1 cellular context compared by ENCODE assay signal in the genomic region with DNA sequence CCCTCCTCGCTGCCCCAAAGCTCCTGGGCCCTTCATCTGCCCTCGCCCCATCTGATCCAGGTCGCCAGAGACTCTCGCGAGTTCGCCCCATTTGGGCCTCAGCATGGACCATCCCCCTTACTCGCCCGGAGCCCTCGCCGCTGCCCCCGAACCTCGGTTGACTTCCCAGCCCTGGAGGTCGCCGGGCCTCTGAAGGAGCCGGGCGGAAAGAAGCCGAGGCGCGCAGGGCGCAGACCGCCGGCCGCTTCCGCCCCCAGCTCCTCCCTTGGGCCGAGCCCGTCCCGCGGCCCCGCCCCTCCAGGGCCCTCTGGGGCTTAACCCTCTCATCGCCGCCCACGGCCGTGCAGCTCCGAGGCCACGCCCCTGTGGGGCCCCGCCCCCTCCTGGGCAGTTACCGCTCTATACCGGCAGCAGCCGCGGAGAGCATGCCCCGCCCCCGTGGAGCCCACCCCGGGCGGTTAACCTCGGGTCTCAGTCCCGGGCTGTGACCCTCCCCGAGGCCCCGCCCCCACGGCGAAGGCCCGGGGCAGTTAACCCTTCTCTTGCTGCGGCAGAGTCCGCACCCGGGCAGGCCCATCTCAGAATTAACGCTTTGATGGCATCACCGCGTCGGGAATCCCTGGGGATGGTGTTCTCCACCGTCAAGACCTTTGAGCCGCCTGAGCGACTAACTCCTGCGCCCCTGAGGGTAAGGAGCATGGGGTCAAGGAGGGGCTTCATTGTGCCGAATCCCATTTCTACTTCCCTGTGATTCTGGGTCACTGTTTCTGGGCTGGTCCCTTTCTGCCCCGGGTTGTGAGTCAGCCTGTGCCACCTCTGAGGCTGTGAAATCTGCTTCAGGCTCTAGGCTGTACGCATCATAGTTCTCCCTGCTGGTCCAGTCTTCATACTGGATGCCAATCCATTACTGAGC.
TF ChIP-seq lines count a peak whose summit lies in the region.

A gene with protein sequence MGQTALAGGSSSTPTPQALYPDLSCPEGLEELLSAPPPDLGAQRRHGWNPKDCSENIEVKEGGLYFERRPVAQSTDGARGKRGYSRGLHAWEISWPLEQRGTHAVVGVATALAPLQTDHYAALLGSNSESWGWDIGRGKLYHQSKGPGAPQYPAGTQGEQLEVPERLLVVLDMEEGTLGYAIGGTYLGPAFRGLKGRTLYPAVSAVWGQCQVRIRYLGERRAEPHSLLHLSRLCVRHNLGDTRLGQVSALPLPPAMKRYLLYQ (minus strand): TSS at position 210 of the 913 bp plus-strand sequence. CDS start 402 bp downstream, outside the sequence.

TF ChIP-seq in K562, 482 proteins besides CTCF, POLR2A, EP300 and RAD21 (continued from another document and continues in another):
- TF ChIP-seq, protein P1, sequence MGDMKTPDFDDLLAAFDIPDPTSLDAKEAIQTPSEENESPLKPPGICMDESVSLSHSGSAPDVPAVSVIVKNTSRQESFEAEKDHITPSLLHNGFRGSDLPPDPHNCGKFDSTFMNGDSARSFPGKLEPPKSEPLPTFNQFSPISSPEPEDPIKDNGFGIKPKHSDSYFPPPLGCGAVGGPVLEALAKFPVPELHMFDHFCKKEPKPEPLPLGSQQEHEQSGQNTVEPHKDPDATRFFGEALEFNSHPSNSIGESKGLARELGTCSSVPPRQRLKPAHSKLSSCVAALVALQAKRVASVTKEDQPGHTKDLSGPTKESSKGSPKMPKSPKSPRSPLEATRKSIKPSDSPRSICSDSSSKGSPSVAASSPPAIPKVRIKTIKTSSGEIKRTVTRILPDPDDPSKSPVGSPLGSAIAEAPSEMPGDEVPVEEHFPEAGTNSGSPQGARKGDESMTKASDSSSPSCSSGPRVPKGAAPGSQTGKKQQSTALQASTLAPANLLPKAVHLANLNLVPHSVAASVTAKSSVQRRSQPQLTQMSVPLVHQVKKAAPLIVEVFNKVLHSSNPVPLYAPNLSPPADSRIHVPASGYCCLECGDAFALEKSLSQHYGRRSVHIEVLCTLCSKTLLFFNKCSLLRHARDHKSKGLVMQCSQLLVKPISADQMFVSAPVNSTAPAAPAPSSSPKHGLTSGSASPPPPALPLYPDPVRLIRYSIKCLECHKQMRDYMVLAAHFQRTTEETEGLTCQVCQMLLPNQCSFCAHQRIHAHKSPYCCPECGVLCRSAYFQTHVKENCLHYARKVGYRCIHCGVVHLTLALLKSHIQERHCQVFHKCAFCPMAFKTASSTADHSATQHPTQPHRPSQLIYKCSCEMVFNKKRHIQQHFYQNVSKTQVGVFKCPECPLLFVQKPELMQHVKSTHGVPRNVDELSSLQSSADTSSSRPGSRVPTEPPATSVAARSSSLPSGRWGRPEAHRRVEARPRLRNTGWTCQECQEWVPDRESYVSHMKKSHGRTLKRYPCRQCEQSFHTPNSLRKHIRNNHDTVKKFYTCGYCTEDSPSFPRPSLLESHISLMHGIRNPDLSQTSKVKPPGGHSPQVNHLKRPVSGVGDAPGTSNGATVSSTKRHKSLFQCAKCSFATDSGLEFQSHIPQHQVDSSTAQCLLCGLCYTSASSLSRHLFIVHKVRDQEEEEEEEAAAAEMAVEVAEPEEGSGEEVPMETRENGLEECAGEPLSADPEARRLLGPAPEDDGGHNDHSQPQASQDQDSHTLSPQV (IDR thresholded peaks at IDR 0.05) = peak; percentile 37; the same call in 1 of the 2 replicates
- TF ChIP-seq MAFG (tag; conservative IDR thresholded peaks at IDR 0.05) (no peak), ZNF507 (tag; conservative IDR thresholded peaks at IDR 0.05) (no peak), NR2C2 (CRISPR knock-in tag; IDR thresholded peaks at IDR 0.05) (no peak), NR2C2 (tag; IDR thresholded peaks at IDR 0.05) (0 out of 2 replicates have a peak, but pooled peaks have one; percentile 51), EGR1 (conservative IDR thresholded peaks at IDR 0.05) (peak; percentile 81), BRF1 (IDR thresholded peaks at IDR 0.05; ENCODE audit: borderline replicate concordance, extremely low read depth, insufficient read length) (no peak), TOE1 (IDR thresholded peaks at IDR 0.05; ENCODE audit: borderline replicate concordance) (peak; percentile 62; the same call in 1 of the 2 replicates), TOE1 (CRISPR knock-in tag; IDR thresholded peaks at IDR 0.05; ENCODE audit: borderline replicate concordance, low read depth) (no peak), ZFX (CRISPR knock-in tag; IDR thresholded peaks at IDR 0.05) (peak; percentile 49; the same call in 1 of the 2 replicates), PHB (CRISPR knock-in tag; IDR thresholded peaks at IDR 0.05) (no peak), DACH1 (IDR thresholded peaks at IDR 0.05; ENCODE audit: partially characterized antibody) (no peak), TAF9B (IDR thresholded peaks at IDR 0.05; ENCODE audit: partially characterized antibody) (no peak), NCOA1 (IDR thresholded peaks at IDR 0.05; ENCODE audit: low read depth) (0 out of 2 replicates have a peak, but pooled peaks have one; percentile 32), KLF13 (tag; IDR thresholded peaks at IDR 0.05; ENCODE audit: borderline replicate concordance, low read depth) (peak; percentile 57; the same call in 1 of the 2 replicates), ZC3H4 (CRISPR knock-in tag; IDR thresholded peaks at IDR 0.05; ENCODE audit: borderline replicate concordance) (no peak), NRF1 (conservative IDR thresholded peaks at IDR 0.05 in 1 of 2, IDR thresholded peaks at IDR 0.05 in 1 of 2) (peak; percentile 69 to 73), RBBP5 (IDR thresholded peaks at IDR 0.05; ENCODE audit: borderline replicate concordance, insufficient read depth, low read length, poor library complexity, severe bottlenecking) (peak; percentile 58), ZNF224 (CRISPR knock-in tag; IDR thresholded peaks at IDR 0.05) (no peak), SUPT5H (IDR thresholded peaks at IDR 0.05) (peak; percentile 52), SP1 (CRISPR knock-in tag; IDR thresholded peaks at IDR 0.05) (peak; percentile 89), SMARCC2 (IDR thresholded peaks at IDR 0.05; ENCODE audit: low read depth) (no peak), KDM1A (IDR thresholded peaks at IDR 0.05) (no peak), TSC22D4 (tag; IDR thresholded peaks at IDR 0.05) (no peak), ZBTB7A (IDR thresholded peaks at IDR 0.05; ENCODE audit: borderline replicate concordance, control insufficient read depth, low read depth, low read length) (peak; percentile 91), YY1 (IDR thresholded peaks at IDR 0.05; ENCODE audit: borderline replicate concordance in 1 of 3, control insufficient read depth in 1 of 3, extremely low read depth in 1 of 3, insufficient read depth in 3 of 3, insufficient read length in 1 of 3, insufficient replicate concordance in 2 of 3, low read depth in 1 of 3, low read length in 2 of 3) (peak in 2 of 3 experiments; percentile 33 to 41), HEY1 (CRISPR knock-in tag; IDR thresholded peaks at IDR 0.05; ENCODE audit: borderline replicate concordance) (no peak), ZNF174 (CRISPR knock-in tag; IDR thresholded peaks at IDR 0.05) (no peak), ZNF766 (CRISPR knock-in tag; conservative IDR thresholded peaks at IDR 0.05) (no peak), RBFOX2 (IDR thresholded peaks at IDR 0.05; ENCODE audit: low read depth, low read length) (peak; percentile 70), ZKSCAN3 (CRISPR knock-in tag; IDR thresholded peaks at IDR 0.05) (no peak), FOS (IDR thresholded peaks at IDR 0.05; ENCODE audit: extremely low read depth, insufficient read length) (no peak), TRIM24 (IDR thresholded peaks at IDR 0.05) (0 out of 4 replicates have a peak, but pooled peaks of 1 of the 2 experiments have one; percentile 10), GABPB1 (CRISPR knock-in tag; IDR thresholded peaks at IDR 0.05) (peak; percentile 68; the same call in 1 of the 2 replicates), PTTG1 (tag; IDR thresholded peaks at IDR 0.05; ENCODE audit: low read depth) (no peak), FIP1L1 (IDR thresholded peaks at IDR 0.05; ENCODE audit: low read depth, low read length, poor library complexity, severe bottlenecking) (peak; percentile 39), KDM2B (CRISPR knock-in tag; IDR thresholded peaks at IDR 0.05) (no peak), CBFB (CRISPR knock-in tag; IDR thresholded peaks at IDR 0.05) (no peak), CBX8 (IDR thresholded peaks at IDR 0.05; ENCODE audit: borderline replicate concordance, extremely low read depth, low read depth, low read length, poor library complexity, severe bottlenecking) (no peak), ZNF217 (CRISPR knock-in tag; IDR thresholded peaks at IDR 0.05) (no peak), POU5F1 (IDR thresholded peaks at IDR 0.05; ENCODE audit: borderline replicate concordance, low read depth, low read length, partially characterized antibody) (no peak), CCNT2 (IDR thresholded peaks at IDR 0.05; ENCODE audit: borderline replicate concordance, extremely low read depth, insufficient read length, low read depth, low read length) (peak; percentile 88), NCOA2 (IDR thresholded peaks at IDR 0.05; ENCODE audit: partially characterized antibody in 2 of 2) (no peak), U2AF2 (optimal IDR thresholded peaks at IDR 0.05; ENCODE audit: low read depth, low read length) (no peak)
- TF ChIP-seq, protein P2, sequence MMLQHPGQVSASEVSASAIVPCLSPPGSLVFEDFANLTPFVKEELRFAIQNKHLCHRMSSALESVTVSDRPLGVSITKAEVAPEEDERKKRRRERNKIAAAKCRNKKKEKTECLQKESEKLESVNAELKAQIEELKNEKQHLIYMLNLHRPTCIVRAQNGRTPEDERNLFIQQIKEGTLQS (IDR thresholded peaks at IDR 0.05) = peak; percentile 31
- TF ChIP-seq, protein P2 (CRISPR knock-in tag; conservative IDR thresholded peaks at IDR 0.05) = no peak
- TF ChIP-seq, protein P3, sequence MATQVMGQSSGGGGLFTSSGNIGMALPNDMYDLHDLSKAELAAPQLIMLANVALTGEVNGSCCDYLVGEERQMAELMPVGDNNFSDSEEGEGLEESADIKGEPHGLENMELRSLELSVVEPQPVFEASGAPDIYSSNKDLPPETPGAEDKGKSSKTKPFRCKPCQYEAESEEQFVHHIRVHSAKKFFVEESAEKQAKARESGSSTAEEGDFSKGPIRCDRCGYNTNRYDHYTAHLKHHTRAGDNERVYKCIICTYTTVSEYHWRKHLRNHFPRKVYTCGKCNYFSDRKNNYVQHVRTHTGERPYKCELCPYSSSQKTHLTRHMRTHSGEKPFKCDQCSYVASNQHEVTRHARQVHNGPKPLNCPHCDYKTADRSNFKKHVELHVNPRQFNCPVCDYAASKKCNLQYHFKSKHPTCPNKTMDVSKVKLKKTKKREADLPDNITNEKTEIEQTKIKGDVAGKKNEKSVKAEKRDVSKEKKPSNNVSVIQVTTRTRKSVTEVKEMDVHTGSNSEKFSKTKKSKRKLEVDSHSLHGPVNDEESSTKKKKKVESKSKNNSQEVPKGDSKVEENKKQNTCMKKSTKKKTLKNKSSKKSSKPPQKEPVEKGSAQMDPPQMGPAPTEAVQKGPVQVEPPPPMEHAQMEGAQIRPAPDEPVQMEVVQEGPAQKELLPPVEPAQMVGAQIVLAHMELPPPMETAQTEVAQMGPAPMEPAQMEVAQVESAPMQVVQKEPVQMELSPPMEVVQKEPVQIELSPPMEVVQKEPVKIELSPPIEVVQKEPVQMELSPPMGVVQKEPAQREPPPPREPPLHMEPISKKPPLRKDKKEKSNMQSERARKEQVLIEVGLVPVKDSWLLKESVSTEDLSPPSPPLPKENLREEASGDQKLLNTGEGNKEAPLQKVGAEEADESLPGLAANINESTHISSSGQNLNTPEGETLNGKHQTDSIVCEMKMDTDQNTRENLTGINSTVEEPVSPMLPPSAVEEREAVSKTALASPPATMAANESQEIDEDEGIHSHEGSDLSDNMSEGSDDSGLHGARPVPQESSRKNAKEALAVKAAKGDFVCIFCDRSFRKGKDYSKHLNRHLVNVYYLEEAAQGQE (CRISPR knock-in tag; IDR thresholded peaks at IDR 0.05; ENCODE audit: low read depth) = no peak
- TF ChIP-seq, protein P4, sequence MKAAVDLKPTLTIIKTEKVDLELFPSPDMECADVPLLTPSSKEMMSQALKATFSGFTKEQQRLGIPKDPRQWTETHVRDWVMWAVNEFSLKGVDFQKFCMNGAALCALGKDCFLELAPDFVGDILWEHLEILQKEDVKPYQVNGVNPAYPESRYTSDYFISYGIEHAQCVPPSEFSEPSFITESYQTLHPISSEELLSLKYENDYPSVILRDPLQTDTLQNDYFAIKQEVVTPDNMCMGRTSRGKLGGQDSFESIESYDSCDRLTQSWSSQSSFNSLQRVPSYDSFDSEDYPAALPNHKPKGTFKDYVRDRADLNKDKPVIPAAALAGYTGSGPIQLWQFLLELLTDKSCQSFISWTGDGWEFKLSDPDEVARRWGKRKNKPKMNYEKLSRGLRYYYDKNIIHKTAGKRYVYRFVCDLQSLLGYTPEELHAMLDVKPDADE (conservative IDR thresholded peaks at IDR 0.05; ENCODE audit: control insufficient read depth, low read depth, low read length) = no peak
- TF ChIP-seq, protein P5, sequence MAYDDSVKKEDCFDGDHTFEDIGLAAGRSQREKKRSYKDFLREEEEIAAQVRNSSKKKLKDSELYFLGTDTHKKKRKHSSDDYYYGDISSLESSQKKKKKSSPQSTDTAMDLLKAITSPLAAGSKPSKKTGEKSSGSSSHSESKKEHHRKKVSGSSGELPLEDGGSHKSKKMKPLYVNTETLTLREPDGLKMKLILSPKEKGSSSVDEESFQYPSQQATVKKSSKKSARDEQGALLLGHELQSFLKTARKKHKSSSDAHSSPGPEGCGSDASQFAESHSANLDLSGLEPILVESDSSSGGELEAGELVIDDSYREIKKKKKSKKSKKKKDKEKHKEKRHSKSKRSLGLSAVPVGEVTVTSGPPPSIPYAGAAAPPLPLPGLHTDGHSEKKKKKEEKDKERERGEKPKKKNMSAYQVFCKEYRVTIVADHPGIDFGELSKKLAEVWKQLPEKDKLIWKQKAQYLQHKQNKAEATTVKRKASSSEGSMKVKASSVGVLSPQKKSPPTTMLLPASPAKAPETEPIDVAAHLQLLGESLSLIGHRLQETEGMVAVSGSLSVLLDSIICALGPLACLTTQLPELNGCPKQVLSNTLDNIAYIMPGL (CRISPR knock-in tag; IDR thresholded peaks at IDR 0.05) = no peak
- TF ChIP-seq, protein P6, sequence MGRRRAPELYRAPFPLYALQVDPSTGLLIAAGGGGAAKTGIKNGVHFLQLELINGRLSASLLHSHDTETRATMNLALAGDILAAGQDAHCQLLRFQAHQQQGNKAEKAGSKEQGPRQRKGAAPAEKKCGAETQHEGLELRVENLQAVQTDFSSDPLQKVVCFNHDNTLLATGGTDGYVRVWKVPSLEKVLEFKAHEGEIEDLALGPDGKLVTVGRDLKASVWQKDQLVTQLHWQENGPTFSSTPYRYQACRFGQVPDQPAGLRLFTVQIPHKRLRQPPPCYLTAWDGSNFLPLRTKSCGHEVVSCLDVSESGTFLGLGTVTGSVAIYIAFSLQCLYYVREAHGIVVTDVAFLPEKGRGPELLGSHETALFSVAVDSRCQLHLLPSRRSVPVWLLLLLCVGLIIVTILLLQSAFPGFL (CRISPR knock-in tag; IDR thresholded peaks at IDR 0.05) = no peak
